ENCODE assay signal across 19 cellular contexts in genomic region chr3:112011376-112011940, GRCh38. TPM values are rescaled to one million over a fixed set of nuclear protein-coding genes. Genes with fewer than 3 reads are reported as not detected.
DNase-seq lines count a peak whose midpoint lies in the region; ATAC-seq, FAIRE-seq and TF ChIP-seq lines count a peak whose summit lies in the region.
"Had no signal": no experiment of that assay in that cellular context is flagged by ENCODE, and none has a peak within 500 bp of the region (broad histone marks: within the 10 kb centered on the region; RNA-seq: fewer than 3 reads in every experiment).

No MANE protein-coding gene starts in this region.

- intact Hi-C loops in activated CD8-positive, alpha-beta T cell treated with anti-CD3 and anti-CD28 coated beads for 36 hours (cut with micrococcal nuclease), result no loop called here
- intact Hi-C loops in kidney (cut with DNase I), result no loop called here

- CTCF ChIA-PET in activated CD8-positive, alpha-beta T cell treated with anti-CD3 and anti-CD28 coated beads, Interleukin-2, amount 10 ng/mL, durations not matched to agents 7 days and 5 days (lab: Charles Lee), result interaction anchor here (3.1 to 9.8 kb wide), 2 partner anchors 17 to 44 kb away, joined by 40 to 351 read pairs; partner anchors contain the start of gene TAGLN3
- CTCF ChIA-PET in activated CD8-positive, alpha-beta T cell treated with anti-CD3 and anti-CD28 coated beads for 36 hours (lab: Charles Lee), result interaction anchor here (7.8 to 8.4 kb wide), 2 partner anchors 16 to 295 kb away, joined by 122 to 477 read pairs; partner anchors contain the start of gene TAGLN3

- H3K4me1 ChIP-seq in SJCRH30 (peaks cover 34% of the 10 kb centered on the region), kidney (ENCODE audit: control insufficient read depth in 1 of 2, insufficient read depth in 1 of 2, low read depth in 1 of 2, low read length in 2 of 2) (peaks cover 17 to 49% of the 10 kb centered on the region in 2 donors)

- no peaks in the 10 kb centered on the region for H3K36me3 Mint-ChIP-seq in activated CD8-positive, alpha-beta T cell treated with anti-CD3 and anti-CD28 coated beads, Interleukin-2, amount 10 ng/mL, durations not matched to agents 7 days and 5 days (ENCODE audit: low read depth)
- H3K36me3 Mint-ChIP-seq in activated CD8-positive, alpha-beta T cell treated with anti-CD3 and anti-CD28 coated beads for 36 hours (ENCODE audit: low read depth), result no peaks in the 10 kb centered on the region
- H3K36me3 Mint-ChIP-seq in activated T-cell treated with anti-CD3 and anti-CD28 coated beads, Interleukin-2, amount 50 U/mL, for 24 hours (ENCODE audit: low read depth), result no peaks in the 10 kb centered on the region
- H3K36me3 Mint-ChIP-seq: CD4-positive, alpha-beta memory T cell had no signal

- no peak for FAIRE-seq in kidney (lab: Jason Lieb, UNC)
- FAIRE-seq: D721Med, GM12892 had no signal

- no peak overlapping the region for H3K4me3 ChIP-seq in SJCRH30
- peak overlapping the region in 1 of 2 donors; percentile 23 for H3K4me3 ChIP-seq in kidney (ENCODE audit: low read length in 2 of 2)

- H3K9me3 ChIP-seq in SJCRH30 (replicated peaks) (no peaks in the 10 kb centered on the region; the same call in 1 of the 2 replicates), kidney (ENCODE audit: control insufficient read depth in 1 of 2, low read length in 2 of 2) (no peaks in the 10 kb centered on the region)
- H3K9me3 ChIP-seq: BE2C had no signal

- no peak for ATAC-seq in activated CD8-positive, alpha-beta T cell treated with anti-CD3 and anti-CD28 coated beads, Interleukin-2, amount 10 ng/mL, durations not matched to agents 7 days and 5 days
- ATAC-seq in activated CD8-positive, alpha-beta T cell treated with anti-CD3 and anti-CD28 coated beads for 36 hours, result no peak
- ATAC-seq in HG03175 (IDR thresholded peaks at IDR 0.05; ENCODE audit: unreplicated experiment), result no peak
- ATAC-seq: SK-N-SH treated with all-trans-retinoic acid at 6 μM for 48 hours had no signal

- no peaks in the 10 kb centered on the region for H3K27me3 Mint-ChIP-seq in activated CD8-positive, alpha-beta T cell treated with anti-CD3 and anti-CD28 coated beads, Interleukin-2, amount 10 ng/mL, durations not matched to agents 7 days and 5 days (ENCODE audit: low read depth)
- no peaks in the 10 kb centered on the region for H3K27me3 Mint-ChIP-seq in activated CD8-positive, alpha-beta T cell treated with anti-CD3 and anti-CD28 coated beads for 36 hours
- H3K27me3 Mint-ChIP-seq in activated T-cell treated with anti-CD3 and anti-CD28 coated beads, Interleukin-2, amount 50 U/mL, for 24 hours, result no peaks in the 10 kb centered on the region
- H3K27me3 Mint-ChIP-seq: CD4-positive, alpha-beta memory T cell had no signal

- peaks cover 14% of the 10 kb centered on the region for H3K36me3 ChIP-seq in SJCRH30
- H3K36me3 ChIP-seq in kidney (ENCODE audit: control insufficient read depth in 1 of 2, insufficient read depth in 2 of 2, low read length in 2 of 2), result no peaks in the 10 kb centered on the region
- H3K36me3 ChIP-seq: BE2C had no signal

- peaks cover 13% of the 10 kb centered on the region for H3K4me1 Mint-ChIP-seq in activated CD8-positive, alpha-beta T cell treated with anti-CD3 and anti-CD28 coated beads, Interleukin-2, amount 10 ng/mL, durations not matched to agents 7 days and 5 days (ENCODE audit: low read depth)
- peaks cover 15% of the 10 kb centered on the region for H3K4me1 Mint-ChIP-seq in activated CD8-positive, alpha-beta T cell treated with anti-CD3 and anti-CD28 coated beads for 36 hours (ENCODE audit: low read depth)
- H3K4me1 Mint-ChIP-seq in activated T-cell treated with anti-CD3 and anti-CD28 coated beads, Interleukin-2, amount 50 U/mL, for 24 hours (ENCODE audit: low read depth), result peaks cover 22% of the 10 kb centered on the region

- POLR2A ChIA-PET in activated CD8-positive, alpha-beta T cell treated with anti-CD3 and anti-CD28 coated beads, Interleukin-2, amount 10 ng/mL, durations not matched to agents 7 days and 5 days (lab: Charles Lee), result interaction anchor here (0.5 kb wide), 1 partner anchor 116 kb away, joined by 3 read pairs; no protein-coding TSS in a partner anchor
- POLR2A ChIA-PET in activated CD8-positive, alpha-beta T cell treated with anti-CD3 and anti-CD28 coated beads for 36 hours (lab: Charles Lee), result no interaction called here

- no peak overlapping the region for H3K4me3 Mint-ChIP-seq in activated CD8-positive, alpha-beta T cell treated with anti-CD3 and anti-CD28 coated beads, Interleukin-2, amount 10 ng/mL, durations not matched to agents 7 days and 5 days
- no peak overlapping the region for H3K4me3 Mint-ChIP-seq in activated CD8-positive, alpha-beta T cell treated with anti-CD3 and anti-CD28 coated beads for 36 hours
- H3K4me3 Mint-ChIP-seq in activated T-cell treated with anti-CD3 and anti-CD28 coated beads, Interleukin-2, amount 50 U/mL, for 24 hours, result no peak overlapping the region
- H3K4me3 Mint-ChIP-seq: CD4-positive, alpha-beta memory T cell had no signal

- no peaks in the 10 kb centered on the region for H3K9me3 Mint-ChIP-seq in activated CD8-positive, alpha-beta T cell treated with anti-CD3 and anti-CD28 coated beads, Interleukin-2, amount 10 ng/mL, durations not matched to agents 7 days and 5 days (ENCODE audit: insufficient read depth)
- H3K9me3 Mint-ChIP-seq in activated CD8-positive, alpha-beta T cell treated with anti-CD3 and anti-CD28 coated beads for 36 hours, result no peaks in the 10 kb centered on the region
- H3K9me3 Mint-ChIP-seq in activated T-cell treated with anti-CD3 and anti-CD28 coated beads, Interleukin-2, amount 50 U/mL, for 24 hours, result no peaks in the 10 kb centered on the region
- H3K9me3 Mint-ChIP-seq: CD4-positive, alpha-beta memory T cell had no signal

- TF ChIP-seq CTCF in activated CD8-positive, alpha-beta T cell treated with anti-CD3 and anti-CD28 coated beads for 36 hours (IDR thresholded peaks at IDR 0.05), result no peak
- TF ChIP-seq CTCF in kidney (IDR thresholded peaks at IDR 0.05; ENCODE audit: borderline replicate concordance, extremely low read depth, insufficient read depth), result no peak

- H3K9ac ChIP-seq in kidney (ENCODE audit: low read length in 2 of 2), result no peak overlapping the region

- H3K27ac ChIP-seq in SJCRH30, result peak overlapping the region; percentile 63
- H3K27ac ChIP-seq in kidney (ENCODE audit: low read depth in 2 of 2, low read length in 2 of 2), result peak overlapping the region; percentile 39 to 61

- DNase-seq in activated CD8-positive, alpha-beta T cell treated with anti-CD3 and anti-CD28 coated beads, Interleukin-2, amount 10 ng/mL, durations not matched to agents 7 days and 5 days, result peak; percentile 10
- DNase-seq in activated CD8-positive, alpha-beta T cell treated with anti-CD3 and anti-CD28 coated beads for 36 hours, result no peak
- DNase-seq in SJCRH30 (peak; percentile 18 to 53), kidney (no peak), renal cortical epithelial cell (ENCODE audit: low read depth) (peak; percentile 76), NCI-H2081 (lab: John Stamatoyannopoulos, UW) (no peak)
- no peak for DNase-seq in activated T-cell treated with anti-CD3 and anti-CD28 coated beads, Interleukin-2, amount 50 U/mL, for 24 hours
- DNase-seq: BE2C; CD4-positive, alpha-beta memory T cell; KG1; NK-92 treated with Interleukin-12 subunit alpha and Interleukin-12 subunit beta, amount 100 ng/mL, for 24 hours; SHP77 had no signal

- H3K27me3 ChIP-seq in SJCRH30, result no peaks in the 10 kb centered on the region
- H3K27me3 ChIP-seq: BE2C had no signal

- no peak overlapping the region for H3K27ac Mint-ChIP-seq in activated CD8-positive, alpha-beta T cell treated with anti-CD3 and anti-CD28 coated beads, Interleukin-2, amount 10 ng/mL, durations not matched to agents 7 days and 5 days
- H3K27ac Mint-ChIP-seq in activated CD8-positive, alpha-beta T cell treated with anti-CD3 and anti-CD28 coated beads for 36 hours, result no peak overlapping the region
- H3K27ac Mint-ChIP-seq in activated T-cell treated with anti-CD3 and anti-CD28 coated beads, Interleukin-2, amount 50 U/mL, for 24 hours, result no peak overlapping the region

RNA-seq across cellular contexts. Expression of gene TAGLN3, which starts 12.7 kb away (rescaled TPM):
- not detected for total RNA-seq in activated CD8-positive, alpha-beta T cell treated with anti-CD3 and anti-CD28 coated beads, Interleukin-2, amount 10 ng/mL, durations not matched to agents 7 days and 5 days
- 1 to 10 TPM in 1 of 2 experiments, under 1 TPM in 1; 0.89 to 1.2 TPM for total RNA-seq in activated CD8-positive, alpha-beta T cell treated with anti-CD3 and anti-CD28 coated beads for 36 hours
- total RNA-seq in SJCRH30 (2014; rRNA removed; shearing (Covaris generic)), result 19.1 and 19.8 TPM in 2 replicates
- total RNA-seq in kidney (0.79 TPM), renal cortical epithelial cell (8.5 and 19.1 TPM in 2 replicates)
- 5.7 TPM for polyA plus RNA-seq in kidney (ENCODE audit: insufficient read depth, low read depth, low replicate concordance)
- total RNA-seq: A172; CD4-positive, alpha-beta memory T cell; H4; HT-29 had no signal
- polyA plus RNA-seq: CD4-positive, alpha-beta memory T cell had no signal

RNA-seq across cellular contexts. Expression of gene TMPRSS7, which starts 23.1 kb away (rescaled TPM):
- total RNA-seq in activated CD8-positive, alpha-beta T cell treated with anti-CD3 and anti-CD28 coated beads, Interleukin-2, amount 10 ng/mL, durations not matched to agents 7 days and 5 days, result not detected
- not detected for total RNA-seq in activated CD8-positive, alpha-beta T cell treated with anti-CD3 and anti-CD28 coated beads for 36 hours
- total RNA-seq in SJCRH30 (2014; rRNA removed; shearing (Covaris generic)), result not detected in 2 replicates
- total RNA-seq in kidney, result not detected
- polyA plus RNA-seq in kidney (ENCODE audit: insufficient read depth, low read depth, low replicate concordance), result not detected
- 0.15 TPM in 1 of 2 replicates, not detected in the other for total RNA-seq in renal cortical epithelial cell
- total RNA-seq: HT-29 had no signal

RNA-seq across cellular contexts. Expression of gene ABHD10, which starts 32.6 kb away (rescaled TPM):
- 10 to 100 TPM; 36.3 to 43.7 TPM for total RNA-seq in activated CD8-positive, alpha-beta T cell treated with anti-CD3 and anti-CD28 coated beads, Interleukin-2, amount 10 ng/mL, durations not matched to agents 7 days and 5 days
- total RNA-seq in activated CD8-positive, alpha-beta T cell treated with anti-CD3 and anti-CD28 coated beads for 36 hours, result 10 to 100 TPM; 59.4 to 66.5 TPM
- total RNA-seq in SJCRH30 (2014; rRNA removed; shearing (Covaris generic)), result 37.4 and 48.7 TPM in 2 replicates
- total RNA-seq in kidney, result 30.9 TPM
- 53.2 TPM for polyA plus RNA-seq in kidney (ENCODE audit: insufficient read depth, low read depth, low replicate concordance)
- 20.1 and 43.6 TPM in 2 replicates for total RNA-seq in renal cortical epithelial cell

Comparison
In these comparisons a context has a peak if more than half of its experiments do, and no peak if none do; other contexts are left out.
1. DNase-seq: peak in activated CD8-positive, alpha-beta T cell treated with anti-CD3 and anti-CD28 coated beads, Interleukin-2, amount 10 ng/mL, durations not matched to agents 7 days and 5 days (single experiment), SJCRH30 (2 of 2) and renal cortical epithelial cell (single experiment); none in activated CD8-positive, alpha-beta T cell treated with anti-CD3 and anti-CD28 coated beads for 36 hours (single experiment), kidney (single experiment), activated T-cell treated with anti-CD3 and anti-CD28 coated beads, Interleukin-2, amount 50 U/mL, for 24 hours (single experiment) and NCI-H2081 (0 of 2).